ENCODE assay signal across 21 cellular contexts in genomic region chr6:113719545-113719944, GRCh38.
DNase-seq lines count a peak whose midpoint lies in the region; ATAC-seq and TF ChIP-seq lines count a peak whose summit lies in the region.
"Had no signal": no experiment of that assay in that cellular context is flagged by ENCODE, and none has a peak within 500 bp of the region (broad histone marks: within the 10 kb centered on the region; RNA-seq: fewer than 3 reads in every experiment).

No MANE protein-coding gene starts in this region.

- H3K36me3 ChIP-seq in IMR-90 (ENCODE audit: control insufficient read depth, insufficient read depth, low read length) (no peaks in the 10 kb centered on the region), BE2C (no peaks in the 10 kb centered on the region)
- H3K36me3 ChIP-seq: ovary, right lobe of liver, SJCRH30, tibial nerve had no signal

- no peak overlapping the region; the same call in 1 of the 2 replicates for H3K18ac ChIP-seq in IMR-90 (ENCODE audit: low read depth, low read length)

- H3K9me3 ChIP-seq in IMR-90 (ENCODE audit: control insufficient read depth, insufficient read depth, low read length) (no peaks in the 10 kb centered on the region), BE2C (no peaks in the 10 kb centered on the region)
- H3K9me3 ChIP-seq: ovary, right lobe of liver, SJCRH30, tibial nerve had no signal

- H3K14ac ChIP-seq in IMR-90 (replicated peaks; ENCODE audit: low read depth, low read length): no peak overlapping the region

- H3K9me3 Mint-ChIP-seq in Calu3 (ENCODE audit: low read depth, unreplicated experiment): no peaks in the 10 kb centered on the region
- H3K9me3 Mint-ChIP-seq: activated CD4-positive, alpha-beta memory T cell treated with anti-CD3 and anti-CD28 coated beads, Interleukin-2, amount 10 ng/mL, durations not matched to agents 7 days and 5 days; naive B cell had no signal

- no peak overlapping the region for H2BK15ac ChIP-seq in IMR-90 (ENCODE audit: low read depth, low read length)

- H3K9me1 ChIP-seq in IMR-90 (ENCODE audit: insufficient read depth, low read length): no peaks in the 10 kb centered on the region

- H3K4me3 ChIP-seq in IMR-90 (ENCODE audit: insufficient read depth, low read depth, low read length) (no peak overlapping the region), choroid plexus epithelial cell (ENCODE audit: low read depth, low read length) (no peak overlapping the region), BE2C (ENCODE audit: low read depth, low read length) (no peak overlapping the region)
- H3K4me3 ChIP-seq: ovary, right lobe of liver, SJCRH30, tibial nerve had no signal

- peaks cover 10% of the 10 kb centered on the region for H3K4me1 Mint-ChIP-seq in Calu3 (ENCODE audit: low read depth, unreplicated experiment)
- H3K4me1 Mint-ChIP-seq: activated CD4-positive, alpha-beta memory T cell treated with anti-CD3 and anti-CD28 coated beads, Interleukin-2, amount 10 ng/mL, durations not matched to agents 7 days and 5 days; WTC11 had no signal

- H3K4me3 Mint-ChIP-seq in Calu3 (ENCODE audit: low read depth, unreplicated experiment): no peak overlapping the region
- H3K4me3 Mint-ChIP-seq: activated CD4-positive, alpha-beta memory T cell treated with anti-CD3 and anti-CD28 coated beads, Interleukin-2, amount 10 ng/mL, durations not matched to agents 7 days and 5 days; effector memory CD8-positive, alpha-beta T cell; memory B cell; stimulated activated naive B cell treated with anti-CD40 and anti-IgM and Interleukin-4, amounts not matched to agents 10 μg/mL and 1 μg/mL and 100 μg/mL, for 72 hours; WTC11 had no signal

- H3K27me3 ChIP-seq in IMR-90 (ENCODE audit: control insufficient read depth, insufficient read depth, low read length) (no peaks in the 10 kb centered on the region), BE2C (no peaks in the 10 kb centered on the region)
- H3K27me3 ChIP-seq: ovary, right lobe of liver, SJCRH30, tibial nerve had no signal

- no TSS peak for BruUV-seq in Calu3 (replicated peaks; lab: Mats Ljungman, UMichigan)
- no TSS peak for BruUV-seq in IMR-90 (replicated peaks; lab: Mats Ljungman, UMichigan)

- dilution Hi-C loops in IMR-90 (cut with HindIII; ENCODE audit: low sequenced_read_pairs, unreplicated experiment): no loop called here

- no peak overlapping the region for H2AK9ac ChIP-seq in IMR-90 (replicated peaks; ENCODE audit: low read depth, low read length, poor library complexity)

- H2AK5ac ChIP-seq in IMR-90 (ENCODE audit: low read depth, low read length): no peak overlapping the region; the same call in 1 of the 2 replicates

- no peak overlapping the region for H3K4me2 ChIP-seq in IMR-90 (ENCODE audit: low read depth, low read length)
- H3K4me2 ChIP-seq: KMS-11 had no signal

- no peak overlapping the region for H3K56ac ChIP-seq in IMR-90 (ENCODE audit: extremely low read depth, insufficient read depth, low read length)

- H3K27ac ChIP-seq in IMR-90 (ENCODE audit: insufficient read depth, low read length): no peak overlapping the region
- H3K27ac ChIP-seq: KMS-11, ovary, right lobe of liver, SJCRH30, tibial nerve had no signal

- POLR2A ChIA-PET in IMR-90 (lab: Charles Lee; ENCODE audit: unreplicated experiment): no interaction called here

- intact Hi-C loops in Calu3 (cut with micrococcal nuclease; ENCODE audit: unreplicated experiment) (no loop called here), IMR-90 (cut with micrococcal nuclease) (no loop called here)

- TF ChIP-seq CTCF in Calu3 (IDR thresholded peaks at IDR 0.05; ENCODE audit: unreplicated experiment): no peak
- no peak for TF ChIP-seq CTCF in IMR-90 (conservative IDR thresholded peaks at IDR 0.05; ENCODE audit: low read depth, low read length)
- TF ChIP-seq CTCF in choroid plexus epithelial cell (conservative IDR thresholded peaks at IDR 0.05; ENCODE audit: low read depth, low read length): no peak
- TF ChIP-seq CTCF in BE2C (IDR thresholded peaks at IDR 0.05; ENCODE audit: low read depth, low read length): no peak

- H3K4me1 ChIP-seq in IMR-90 (ENCODE audit: control insufficient read depth, insufficient read depth, low read length): peaks cover 4% of the 10 kb centered on the region
- H3K4me1 ChIP-seq in BE2C: no peaks in the 10 kb centered on the region
- H3K4me1 ChIP-seq: right lobe of liver, tibial nerve had no signal

- no peak overlapping the region for H3K4ac ChIP-seq in IMR-90 (ENCODE audit: low read depth, low read length)

- in situ Hi-C loops in IMR-90 (cut with MboI; ENCODE audit: low sequenced_read_pairs): no loop called here

- H4K91ac ChIP-seq in IMR-90 (ENCODE audit: insufficient read depth, low read depth, low read length): no peak overlapping the region

- peak overlapping the region; percentile 55 for H2BK120ac ChIP-seq in IMR-90 (ENCODE audit: low read depth, low read length)

- H3K9ac ChIP-seq in IMR-90 (ENCODE audit: low read depth, low read length): no peak overlapping the region
- H3K9ac ChIP-seq: KMS-11 had no signal

- H3K79me1 ChIP-seq in IMR-90 (ENCODE audit: low read depth in 1 of 2, low read length in 2 of 2): no peaks in the 10 kb centered on the region

- H3K36me3 Mint-ChIP-seq in Calu3 (ENCODE audit: insufficient read depth, unreplicated experiment): no peaks in the 10 kb centered on the region
- H3K36me3 Mint-ChIP-seq: memory B cell; naive B cell; stimulated activated naive B cell treated with anti-CD40 and anti-IgM and Interleukin-4, amounts not matched to agents 10 μg/mL and 1 μg/mL and 100 μg/mL, for 72 hours; WTC11 had no signal

- H3K27ac Mint-ChIP-seq in Calu3 (ENCODE audit: unreplicated experiment): peak overlapping the region; percentile 8
- H3K27ac Mint-ChIP-seq: activated CD4-positive, alpha-beta memory T cell treated with anti-CD3 and anti-CD28 coated beads, Interleukin-2, amount 10 ng/mL, durations not matched to agents 7 days and 5 days; effector memory CD8-positive, alpha-beta T cell; memory B cell; stimulated activated naive B cell treated with anti-CD40 and anti-IgM and Interleukin-4, amounts not matched to agents 10 μg/mL and 1 μg/mL and 100 μg/mL, for 72 hours; WTC11 had no signal

- ATAC-seq in IMR-90 (ENCODE audit: low read depth): peak; percentile 51; the same call in 1 of the 2 replicates
- ATAC-seq: effector memory CD8-positive, alpha-beta T cell; stimulated activated naive B cell treated with anti-CD40 and anti-IgM and Interleukin-4, amounts not matched to agents 10 μg/mL and 1 μg/mL and 100 μg/mL, for 72 hours; WTC11 had no signal

- no peak overlapping the region for H2AFZ ChIP-seq in IMR-90 (replicated peaks; ENCODE audit: low read length, poor library complexity)

- H2BK20ac ChIP-seq in IMR-90 (ENCODE audit: low read depth, low read length): peak overlapping the region; percentile 45; the same call in 1 of the 2 replicates

- no peak for DNase-seq in Calu3
- DNase-seq in IMR-90: peak; percentile 84
- DNase-seq in choroid plexus epithelial cell (ENCODE audit: low read depth): peak; percentile 50
- DNase-seq in kidney tubule cell (ENCODE audit: low spot score): peak; percentile 52
- no peak for DNase-seq in BE2C
- no peak for DNase-seq in NCI-H2196 treated with DMSO at 0.1 percent for 48 hours (lab: John Stamatoyannopoulos, UW; ENCODE audit: unreplicated experiment)
- no peak for DNase-seq in DMS 273 (lab: John Stamatoyannopoulos, UW; ENCODE audit: unreplicated experiment)
- no peak for DNase-seq in retina
- DNase-seq: activated CD4-positive, alpha-beta memory T cell treated with anti-CD3 and anti-CD28 coated beads, Interleukin-2, amount 10 ng/mL, durations not matched to agents 7 days and 5 days; effector memory CD8-positive, alpha-beta T cell; naive B cell; NCI-H1105; ovary; right lobe of liver; SJCRH30; stimulated activated naive B cell treated with anti-CD40 and anti-IgM and Interleukin-4, amounts not matched to agents 10 μg/mL and 1 μg/mL and 100 μg/mL, for 72 hours; T-helper 2 cell had no signal

- no peak for TF ChIP-seq RAD21 in IMR-90 (IDR thresholded peaks at IDR 0.05; ENCODE audit: low read length)

- no CpG with 5 or more reads among the region's 4 CpGs for WGBS in IMR-90 (ENCODE audit: extremely low coverage in 2 of 2, insufficient read length in 1 of 2), 2 experiments

- H4K20me1 ChIP-seq in IMR-90 (ENCODE audit: insufficient read depth, low read length): no peaks in the 10 kb centered on the region

- H4K8ac ChIP-seq in IMR-90 (ENCODE audit: low read depth in 2 of 2, low read length in 2 of 2): no peak overlapping the region

- H4K5ac ChIP-seq in IMR-90 (ENCODE audit: low read depth, low read length): no peak overlapping the region

- no peak for TF ChIP-seq POLR2A in IMR-90 (IDR thresholded peaks at IDR 0.05; ENCODE audit: low read depth, low read length)

- no peak overlapping the region for H3K23ac ChIP-seq in IMR-90 (ENCODE audit: low read depth, low read length)

- H2BK5ac ChIP-seq in IMR-90 (ENCODE audit: low read depth, low read length, poor library complexity, severe bottlenecking): no peak overlapping the region

- CTCF ChIA-PET in Calu3 (lab: Charles Lee) (interaction anchor here (0.6 to 1.1 kb wide), 4 partner anchors 32 to 305 kb away, joined by 3 to 4 read pairs (median 4); no protein-coding TSS in a partner anchor), IMR-90 (lab: Yijun Ruan, JAX) (no interaction called here)

- H3K27me3 Mint-ChIP-seq in Calu3 (ENCODE audit: unreplicated experiment): no peaks in the 10 kb centered on the region
- H3K27me3 Mint-ChIP-seq: memory B cell had no signal

TF ChIP-seq in IMR-90, 13 proteins besides CTCF, POLR2A, EP300 and RAD21 (continues in another document):
- TF ChIP-seq SMC3 (IDR thresholded peaks at IDR 0.05; ENCODE audit: low read depth, low read length): no peak
- TF ChIP-seq MAFK (IDR thresholded peaks at IDR 0.05; ENCODE audit: low read depth, low read length): no peak
- no peak for TF ChIP-seq USF2 (IDR thresholded peaks at IDR 0.05; ENCODE audit: low read depth, low read length)
- TF ChIP-seq CEBPB (IDR thresholded peaks at IDR 0.05; ENCODE audit: low read depth, low read length): peak; percentile 87
- no peak; the same call in 1 of the 2 replicates for TF ChIP-seq BHLHE40 (IDR thresholded peaks at IDR 0.05; ENCODE audit: low read depth, low read length)
- TF ChIP-seq MAZ (IDR thresholded peaks at IDR 0.05; ENCODE audit: borderline replicate concordance, low read depth, low read length): no peak
- no peak for TF ChIP-seq MXI1 (IDR thresholded peaks at IDR 0.05; ENCODE audit: borderline replicate concordance, low read depth, low read length)
- TF ChIP-seq FOS (IDR thresholded peaks at IDR 0.05; ENCODE audit: low read depth, low read length): peak; percentile 61
- TF ChIP-seq RCOR1 (IDR thresholded peaks at IDR 0.05; ENCODE audit: insufficient replicate concordance, low read length): no peak

Comparison
In these comparisons a context has a peak if more than half of its experiments do, and no peak if none do; other contexts are left out.
1. DNase-seq: peak in IMR-90 (single experiment), choroid plexus epithelial cell (single experiment) and kidney tubule cell (single experiment); none in Calu3 (single experiment), BE2C (single experiment), NCI-H2196 treated with DMSO at 0.1 percent for 48 hours (single experiment), DMS 273 (single experiment) and retina (single experiment).